1 cellular context compared by ENCODE assay signal in genomic region chr5:113527746-113528145, GRCh38.
TF ChIP-seq lines count a peak whose summit lies in the region.

No MANE protein-coding gene starts in this region.

TF ChIP-seq in IMR-90, 13 proteins besides CTCF, POLR2A, EP300 and RAD21:
- no peak for TF ChIP-seq RCOR1 (IDR thresholded peaks at IDR 0.05; ENCODE audit: insufficient replicate concordance, low read length)
- TF ChIP-seq, protein P1, sequence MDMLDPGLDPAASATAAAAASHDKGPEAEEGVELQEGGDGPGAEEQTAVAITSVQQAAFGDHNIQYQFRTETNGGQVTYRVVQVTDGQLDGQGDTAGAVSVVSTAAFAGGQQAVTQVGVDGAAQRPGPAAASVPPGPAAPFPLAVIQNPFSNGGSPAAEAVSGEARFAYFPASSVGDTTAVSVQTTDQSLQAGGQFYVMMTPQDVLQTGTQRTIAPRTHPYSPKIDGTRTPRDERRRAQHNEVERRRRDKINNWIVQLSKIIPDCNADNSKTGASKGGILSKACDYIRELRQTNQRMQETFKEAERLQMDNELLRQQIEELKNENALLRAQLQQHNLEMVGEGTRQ (IDR thresholded peaks at IDR 0.05; ENCODE audit: low read depth, low read length), result no peak
- TF ChIP-seq CHD1 (IDR thresholded peaks at IDR 0.05; ENCODE audit: low read depth, low read length), result no peak
- TF ChIP-seq FOS (IDR thresholded peaks at IDR 0.05; ENCODE audit: low read depth, low read length), result no peak
- TF ChIP-seq MXI1 (IDR thresholded peaks at IDR 0.05; ENCODE audit: borderline replicate concordance, low read depth, low read length), result no peak
- no peak for TF ChIP-seq MAZ (IDR thresholded peaks at IDR 0.05; ENCODE audit: borderline replicate concordance, low read depth, low read length)
